8 cellular contexts compared by ENCODE assay signal in genomic region chr17:3003401-3004149, GRCh38. TPM values are rescaled to one million over a fixed set of nuclear protein-coding genes. Genes with fewer than 3 reads are reported as not detected.
DNase-seq lines count a peak whose midpoint lies in the region; ATAC-seq and TF ChIP-seq lines count a peak whose summit lies in the region.

No MANE protein-coding gene starts in this region.

- H3K36me3 ChIP-seq in H7 (replicated peaks; ENCODE audit: control insufficient read depth, insufficient read depth, low read length): peaks cover 34% of the 10 kb centered on the region
- H3K36me3 ChIP-seq in SJCRH30: no peaks in the 10 kb centered on the region
- peaks cover 0 to 18% (median 0%) of the 10 kb centered on the region in 9 donors for H3K36me3 ChIP-seq in heart left ventricle

- H3K27ac Mint-ChIP-seq in stimulated activated naive B cell treated with anti-CD40 and anti-IgM and Interleukin-4, amounts not matched to agents 10 μg/mL and 1 μg/mL and 100 μg/mL, for 72 hours: peak overlapping the region; percentile 93
- no peak overlapping the region for H3K27ac Mint-ChIP-seq in activated naive CD4-positive, alpha-beta T cell treated with anti-CD3 and anti-CD28 coated beads, Interleukin-2, amount 10 ng/mL, durations not matched to agents 7 days and 5 days

- CTCF ChIA-PET in activated naive CD4-positive, alpha-beta T cell treated with anti-CD3 and anti-CD28 coated beads, Interleukin-2, amount 10 ng/mL, durations not matched to agents 7 days and 5 days (lab: Charles Lee): interaction anchor here (0.9 to 1.1 kb wide), 2 partner anchors 9 to 155 kb away, joined by 3 to 5 read pairs; no protein-coding TSS in a partner anchor

- peak overlapping the region; percentile 72 to 75 for H3K4me3 Mint-ChIP-seq in stimulated activated naive B cell treated with anti-CD40 and anti-IgM and Interleukin-4, amounts not matched to agents 10 μg/mL and 1 μg/mL and 100 μg/mL, for 72 hours
- no peak overlapping the region for H3K4me3 Mint-ChIP-seq in activated naive CD4-positive, alpha-beta T cell treated with anti-CD3 and anti-CD28 coated beads, Interleukin-2, amount 10 ng/mL, durations not matched to agents 7 days and 5 days

- peak; percentile 48 for DNase-seq in H7
- DNase-seq in SJCRH30: no peak
- peak; percentile 42 to 65 (median 58) for DNase-seq in heart left ventricle
- DNase-seq in stimulated activated naive B cell treated with anti-CD40 and anti-IgM and Interleukin-4, amounts not matched to agents 10 μg/mL and 1 μg/mL and 100 μg/mL, for 72 hours: peak; percentile 61
- DNase-seq in activated naive CD4-positive, alpha-beta T cell treated with anti-CD3 and anti-CD28 coated beads, Interleukin-2, amount 10 ng/mL, durations not matched to agents 7 days and 5 days: no peak
- DNase-seq in NCI-H82 (lab: John Stamatoyannopoulos, UW): no peak
- DNase-seq in stimulated activated CD4-positive, alpha-beta T cell treated with anti-CD3 and anti-CD28 coated beads, Interleukin-4, amount 100 ng/mL, for 4 hours: no peak

- intact Hi-C loops in heart left ventricle (cut with DNase I): loop anchor here in 4 of 10 donors (2.0 to 10.0 kb wide), 4 partner anchors 149 to 175 kb away; no protein-coding TSS in a partner anchor

- 44 to 56% (median 52%) methylated on average over 20 to 22 of the region's 22 CpGs for WGBS in heart left ventricle, 4 donors

- TF ChIP-seq CTCF in heart left ventricle (IDR thresholded peaks at IDR 0.05): no peak

- peaks cover 1 to 8% of the 10 kb centered on the region in 2 donors for H3K36me3 Mint-ChIP-seq in stimulated activated naive B cell treated with anti-CD40 and anti-IgM and Interleukin-4, amounts not matched to agents 10 μg/mL and 1 μg/mL and 100 μg/mL, for 72 hours
- H3K36me3 Mint-ChIP-seq in activated naive CD4-positive, alpha-beta T cell treated with anti-CD3 and anti-CD28 coated beads, Interleukin-2, amount 10 ng/mL, durations not matched to agents 7 days and 5 days: peaks cover 4% of the 10 kb centered on the region

- H3K27ac ChIP-seq in SJCRH30 (peak overlapping the region; percentile 83), heart left ventricle (peak overlapping the region; percentile 59 to 91 (median 84))

- no peaks in the 10 kb centered on the region for H3K9me3 Mint-ChIP-seq in stimulated activated naive B cell treated with anti-CD40 and anti-IgM and Interleukin-4, amounts not matched to agents 10 μg/mL and 1 μg/mL and 100 μg/mL, for 72 hours
- H3K9me3 Mint-ChIP-seq in activated naive CD4-positive, alpha-beta T cell treated with anti-CD3 and anti-CD28 coated beads, Interleukin-2, amount 10 ng/mL, durations not matched to agents 7 days and 5 days: no peaks in the 10 kb centered on the region

- H3K4me1 ChIP-seq in SJCRH30 (peaks cover 12% of the 10 kb centered on the region), heart left ventricle (peaks cover 0 to 39% (median 29%) of the 10 kb centered on the region in 12 donors)

- H3K27me3 Mint-ChIP-seq in stimulated activated naive B cell treated with anti-CD40 and anti-IgM and Interleukin-4, amounts not matched to agents 10 μg/mL and 1 μg/mL and 100 μg/mL, for 72 hours: no peaks in the 10 kb centered on the region
- H3K27me3 Mint-ChIP-seq in activated naive CD4-positive, alpha-beta T cell treated with anti-CD3 and anti-CD28 coated beads, Interleukin-2, amount 10 ng/mL, durations not matched to agents 7 days and 5 days: peaks cover 15% of the 10 kb centered on the region

- no peaks in the 10 kb centered on the region for H3K27me3 ChIP-seq in H7 (ENCODE audit: control insufficient read depth, insufficient read depth, low read length)
- H3K27me3 ChIP-seq in SJCRH30: no peaks in the 10 kb centered on the region
- no peaks in the 10 kb centered on the region for H3K27me3 ChIP-seq in heart left ventricle

- H3K4me3 ChIP-seq in H7 (ENCODE audit: insufficient read depth, low read depth, low read length) (no peak overlapping the region), SJCRH30 (peak overlapping the region; percentile 37), heart left ventricle (peak overlapping the region in 9 of 12 donors; percentile 6 to 38 (median 27))

- TF ChIP-seq POLR2A in heart left ventricle (IDR thresholded peaks at IDR 0.05): no peak

- H3K9me3 ChIP-seq in SJCRH30 (replicated peaks) (no peaks in the 10 kb centered on the region), heart left ventricle (no peaks in the 10 kb centered on the region)

- H3K4me1 Mint-ChIP-seq in stimulated activated naive B cell treated with anti-CD40 and anti-IgM and Interleukin-4, amounts not matched to agents 10 μg/mL and 1 μg/mL and 100 μg/mL, for 72 hours: peaks cover 40 to 41% of the 10 kb centered on the region in 2 donors
- peaks cover 6% of the 10 kb centered on the region for H3K4me1 Mint-ChIP-seq in activated naive CD4-positive, alpha-beta T cell treated with anti-CD3 and anti-CD28 coated beads, Interleukin-2, amount 10 ng/mL, durations not matched to agents 7 days and 5 days

- ATAC-seq in heart left ventricle: peak in 2 of 4 donors; percentile 15 to 47
- peak; percentile 58 to 66 for ATAC-seq in stimulated activated naive B cell treated with anti-CD40 and anti-IgM and Interleukin-4, amounts not matched to agents 10 μg/mL and 1 μg/mL and 100 μg/mL, for 72 hours (replicated peaks)
- ATAC-seq in GM21515 (IDR thresholded peaks at IDR 0.05; ENCODE audit: unreplicated experiment): no peak

RNA-seq across cellular contexts. Expression of gene OR1D5, which starts 59.8 kb away (rescaled TPM):
- not detected in 2 replicates for total RNA-seq in H7 (2014; rRNA removed; shearing (Covaris generic))
- total RNA-seq in SJCRH30 (2014; rRNA removed; shearing (Covaris generic)): not detected in 2 replicates
- total RNA-seq in heart left ventricle: not detected
- polyA plus RNA-seq in heart left ventricle: not detected

Comparison
In these comparisons a context has a peak if more than half of its experiments do, and no peak if none do; other contexts are left out.
1. DNase-seq: peak in H7 (single experiment), heart left ventricle (5 of 5) and stimulated activated naive B cell treated with anti-CD40 and anti-IgM and Interleukin-4, amounts not matched to agents 10 μg/mL and 1 μg/mL and 100 μg/mL, for 72 hours (single experiment); none in SJCRH30 (0 of 2), activated naive CD4-positive, alpha-beta T cell treated with anti-CD3 and anti-CD28 coated beads, Interleukin-2, amount 10 ng/mL, durations not matched to agents 7 days and 5 days (single experiment), NCI-H82 (single experiment) and stimulated activated CD4-positive, alpha-beta T cell treated with anti-CD3 and anti-CD28 coated beads, Interleukin-4, amount 100 ng/mL, for 4 hours (0 of 2).